In the genomic region with DNA sequence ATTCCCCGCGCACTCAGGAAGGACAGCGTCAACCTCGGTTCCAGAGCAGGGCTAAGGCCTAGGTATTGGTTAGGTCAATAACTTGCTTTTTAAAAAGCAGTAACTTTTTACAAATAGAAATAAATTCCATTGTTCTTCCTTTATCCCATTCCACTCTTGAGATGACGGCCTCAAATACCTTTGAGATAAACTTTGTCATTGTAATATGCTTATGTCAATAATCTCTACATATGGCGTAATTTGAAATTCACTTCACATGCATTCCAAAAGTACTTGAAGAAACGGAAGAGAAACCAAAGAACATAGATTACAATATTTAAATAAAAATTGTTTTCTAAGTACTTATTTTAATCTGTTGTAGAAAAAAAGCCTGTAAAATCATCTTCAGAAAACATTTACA, we compare ENCODE assay signal across 21 cellular contexts. TPM values are rescaled to one million over a fixed set of nuclear protein-coding genes. Genes with fewer than 3 reads are reported as not detected.
A peak's percentile ranks its signal among the peaks of the same experiment; 100 is the strongest.
DNase-seq lines count a peak whose midpoint lies in the region; ATAC-seq and TF ChIP-seq lines count a peak whose summit lies in the region.
"Had no signal": no experiment of that assay in that cellular context is flagged by ENCODE, and none has a peak within 500 bp of the region (broad histone marks: within the 10 kb centered on the region; RNA-seq: fewer than 3 reads in every experiment).

No MANE protein-coding gene starts in this region.

- ATAC-seq in HG02642 (IDR thresholded peaks at IDR 0.05; ENCODE audit: poor library complexity, unreplicated experiment) (no peak), HG03039 (IDR thresholded peaks at IDR 0.05; ENCODE audit: unreplicated experiment) (no peak)

- TF ChIP-seq CTCF in brain microvascular endothelial cell (IDR thresholded peaks at IDR 0.05; ENCODE audit: low read depth, low read length, missing control alignments) (no peak), endothelial cell (IDR thresholded peaks at IDR 0.05; ENCODE audit: unreplicated experiment) (no peak), glutamatergic neuron (IDR thresholded peaks at IDR 0.05; ENCODE audit: partially characterized antibody, unreplicated experiment) (no peak)

- peaks cover 18% of the 10 kb centered on the region for H3K4me1 Mint-ChIP-seq in endothelial cell (ENCODE audit: unreplicated experiment)
- peaks cover 21% of the 10 kb centered on the region for H3K4me1 Mint-ChIP-seq in glutamatergic neuron (ENCODE audit: low read depth, unreplicated experiment)
- H3K4me1 Mint-ChIP-seq: CD14-positive monocyte had no signal

- in situ Hi-C loops in brain microvascular endothelial cell (cut with HindIII; ENCODE audit: low pct_ligation_motif_present, low sequenced_read_pairs) = no loop called here

- H3K27me3 Mint-ChIP-seq in endothelial cell (ENCODE audit: unreplicated experiment) = peaks cover 3% of the 10 kb centered on the region
- peaks cover 14% of the 10 kb centered on the region for H3K27me3 Mint-ChIP-seq in glutamatergic neuron (ENCODE audit: unreplicated experiment)
- H3K27me3 Mint-ChIP-seq: CD4-positive, alpha-beta memory T cell; CD4-positive, CD25-positive, alpha-beta regulatory T cell; CD8-positive, alpha-beta memory T cell had no signal

- peak overlapping the region; percentile 60 for H3K27ac ChIP-seq in brain microvascular endothelial cell
- H3K27ac ChIP-seq: BLaER1 had no signal

- peaks cover 42% of the 10 kb centered on the region for H3K36me3 Mint-ChIP-seq in endothelial cell (ENCODE audit: low read depth, unreplicated experiment)
- H3K36me3 Mint-ChIP-seq in glutamatergic neuron (ENCODE audit: unreplicated experiment) = peaks cover 4% of the 10 kb centered on the region

- H3K27ac Mint-ChIP-seq in endothelial cell (ENCODE audit: unreplicated experiment) = no peak overlapping the region
- peak overlapping the region; percentile 28 for H3K27ac Mint-ChIP-seq in glutamatergic neuron (ENCODE audit: unreplicated experiment)
- H3K27ac Mint-ChIP-seq: CD14-positive monocyte had no signal

- peaks cover 51% of the 10 kb centered on the region for H3K36me3 ChIP-seq in brain microvascular endothelial cell (replicated peaks)

- H3K4me3 Mint-ChIP-seq in endothelial cell (ENCODE audit: unreplicated experiment) (peak overlapping the region; percentile 34), glutamatergic neuron (ENCODE audit: unreplicated experiment) (no peak overlapping the region)
- H3K4me3 Mint-ChIP-seq: CD14-positive monocyte; CD4-positive, alpha-beta memory T cell; CD8-positive, alpha-beta memory T cell had no signal

- H3K4me3 ChIP-seq in brain microvascular endothelial cell (ENCODE audit: low read depth, low read length) = no peak overlapping the region
- H3K4me3 ChIP-seq: BLaER1 had no signal

- H3K27me3 ChIP-seq in brain microvascular endothelial cell (replicated peaks) = no peaks in the 10 kb centered on the region
- H3K27me3 ChIP-seq: BE2C, BLaER1 had no signal

- DNase-seq in brain microvascular endothelial cell (no peak), endothelial cell (ENCODE audit: low spot score) (no peak), glutamatergic neuron (no peak), kidney tubule cell (ENCODE audit: low spot score) (no peak), DMS114 treated with DMSO at 0.1 percent for 48 hours (lab: John Stamatoyannopoulos, UW; ENCODE audit: unreplicated experiment) (no peak)
- DNase-seq: 8988T; ACHN; BE2C; C1 segment of cervical spinal cord; CD4-positive, alpha-beta memory T cell; CD4-positive, CD25-positive, alpha-beta regulatory T cell; CD8-positive, alpha-beta memory T cell; COR-L47; DMS 273 treated with DMSO at 0.1 percent for 48 hours; DMS79 treated with DMSO at 0.1 percent for 48 hours; GF-D8 had no signal

- H3K9me3 Mint-ChIP-seq in endothelial cell (ENCODE audit: unreplicated experiment) = peaks cover 5% of the 10 kb centered on the region
- H3K9me3 Mint-ChIP-seq in glutamatergic neuron (ENCODE audit: unreplicated experiment) = peaks cover 2% of the 10 kb centered on the region

RNA-seq across cellular contexts. Expression of a gene that starts 11.4 kb away (rescaled TPM):
- total RNA-seq in endothelial cell (ENCODE audit: unreplicated experiment) (36.3 TPM), glutamatergic neuron (ENCODE audit: unreplicated experiment) (127 TPM)

RNA-seq across cellular contexts. Expression of a gene that starts 40.9 kb away (rescaled TPM):
- total RNA-seq in endothelial cell (ENCODE audit: unreplicated experiment) (8.7 TPM), glutamatergic neuron (ENCODE audit: unreplicated experiment) (12.7 TPM)

RNA-seq across cellular contexts. Expression of a gene that starts 47.3 kb away (rescaled TPM):
- total RNA-seq in endothelial cell (ENCODE audit: unreplicated experiment) = not detected
- not detected for total RNA-seq in glutamatergic neuron (ENCODE audit: unreplicated experiment)
- total RNA-seq: A673; CD4-positive, alpha-beta memory T cell; CD4-positive, CD25-positive, alpha-beta regulatory T cell; CD8-positive, alpha-beta memory T cell had no signal
